Comparison of ENCODE assay signal across 8 cellular contexts in genomic region chr1:11478571-11479374, GRCh38. TPM values are rescaled to one million over a fixed set of nuclear protein-coding genes. Genes with fewer than 3 reads are reported as not detected.
DNase-seq lines count a peak whose midpoint lies in the region; ATAC-seq and TF ChIP-seq lines count a peak whose summit lies in the region.

Gene DISP3, plus strand, starts transcription at chr1:11479155. Its CDS starts 21,838 bp downstream, at chr1:11500993.

- H3K27ac ChIP-seq in cingulate gyrus (ENCODE audit: low read depth, low read length) (peak within 1 kb of the TSS; percentile 19), left lung (no peak within 1 kb of the TSS)

- ATAC-seq in HG03064 (IDR thresholded peaks at IDR 0.05; ENCODE audit: low read depth, unreplicated experiment) (peak; percentile 65), left lung (peak; percentile 82)

- intact Hi-C loops in left lung (cut with DNase I), result no loop called here

- TF ChIP-seq CTCF in left lung (IDR thresholded peaks at IDR 0.05), result peak; percentile 18 to 54

- H3K27me3 ChIP-seq in left lung, result peaks cover 31 to 100% of the 10 kb centered on the region in 2 donors

- H3K9me3 ChIP-seq in left lung, result no peaks in the 10 kb centered on the region

- H3K36me3 ChIP-seq in left lung, result no peaks in the 10 kb centered on the region

- H3K4me3 ChIP-seq in left lung, result peak within 1 kb of the TSS; percentile 17 to 49

- peak; percentile 89 for DNase-seq in NCI-H1436 (lab: John Stamatoyannopoulos, UW)
- DNase-seq in NCI-H1436 treated with DMSO at 0.1 percent for 48 hours (lab: John Stamatoyannopoulos, UW), result no peak
- peak; percentile 95 for DNase-seq in NCI-H2227 (lab: John Stamatoyannopoulos, UW; ENCODE audit: unreplicated experiment)
- DNase-seq in activated CD4-positive, alpha-beta T cell treated with anti-CD3 and anti-CD28 coated beads for 24 hours (ENCODE audit: low read depth in 2 of 2), result peak; percentile 60 to 70
- DNase-seq in left lung, result peak in 1 of 2 donors; percentile 83
- peak; percentile 71 to 73 for DNase-seq in stimulated activated CD4-positive, alpha-beta T cell treated with anti-CD3 and anti-CD28 coated beads, Interleukin-4, amount 100 ng/mL, for 48 hours (ENCODE audit: low read depth in 2 of 2)

- H3K4me1 ChIP-seq in left lung, result peaks cover 0 to 16% of the 10 kb centered on the region in 2 donors

RNA-seq across cellular contexts. Expression of gene DISP3, which starts in this region (rescaled TPM):
- under 1 TPM; 0.05 to 0.12 TPM for total RNA-seq in left lung

Comparison
In these comparisons a context has a peak if more than half of its experiments do, and no peak if none do; other contexts are left out.
1. Peak in ATAC-seq and H3K4me3 ChIP-seq in left lung; RNA of the gene not detected or under 1 TPM.